6 cellular contexts compared by ENCODE assay signal in genomic region chr7:98526059-98526458, GRCh38.
"Had no signal": no experiment of that assay in that cellular context is flagged by ENCODE, and none has a peak within 500 bp of the region (broad histone marks: within the 10 kb centered on the region; RNA-seq: fewer than 3 reads in every experiment).

No MANE protein-coding gene starts in this region.

- H2AFZ ChIP-seq: GM23338 had no signal

- H3K27ac ChIP-seq: HL-60 had no signal

- DNase-seq: H9, HCEC 1CT had no signal

- H3K4me2 ChIP-seq: GM23338 had no signal

- H3K4me3 ChIP-seq: GM23338 had no signal

- H3K4me3 Mint-ChIP-seq: GM23338, H9, IgD-negative memory B cell had no signal

- H3K4me1 Mint-ChIP-seq: GM23338, IgD-negative memory B cell had no signal

- H3K36me3 Mint-ChIP-seq: IgD-negative memory B cell had no signal

- ATAC-seq: GM23338, HepG2 had no signal

- H3K27ac Mint-ChIP-seq: GM23338, H9, IgD-negative memory B cell had no signal
